Comparison of ENCODE assay signal across 8 cellular contexts in the genomic region with DNA sequence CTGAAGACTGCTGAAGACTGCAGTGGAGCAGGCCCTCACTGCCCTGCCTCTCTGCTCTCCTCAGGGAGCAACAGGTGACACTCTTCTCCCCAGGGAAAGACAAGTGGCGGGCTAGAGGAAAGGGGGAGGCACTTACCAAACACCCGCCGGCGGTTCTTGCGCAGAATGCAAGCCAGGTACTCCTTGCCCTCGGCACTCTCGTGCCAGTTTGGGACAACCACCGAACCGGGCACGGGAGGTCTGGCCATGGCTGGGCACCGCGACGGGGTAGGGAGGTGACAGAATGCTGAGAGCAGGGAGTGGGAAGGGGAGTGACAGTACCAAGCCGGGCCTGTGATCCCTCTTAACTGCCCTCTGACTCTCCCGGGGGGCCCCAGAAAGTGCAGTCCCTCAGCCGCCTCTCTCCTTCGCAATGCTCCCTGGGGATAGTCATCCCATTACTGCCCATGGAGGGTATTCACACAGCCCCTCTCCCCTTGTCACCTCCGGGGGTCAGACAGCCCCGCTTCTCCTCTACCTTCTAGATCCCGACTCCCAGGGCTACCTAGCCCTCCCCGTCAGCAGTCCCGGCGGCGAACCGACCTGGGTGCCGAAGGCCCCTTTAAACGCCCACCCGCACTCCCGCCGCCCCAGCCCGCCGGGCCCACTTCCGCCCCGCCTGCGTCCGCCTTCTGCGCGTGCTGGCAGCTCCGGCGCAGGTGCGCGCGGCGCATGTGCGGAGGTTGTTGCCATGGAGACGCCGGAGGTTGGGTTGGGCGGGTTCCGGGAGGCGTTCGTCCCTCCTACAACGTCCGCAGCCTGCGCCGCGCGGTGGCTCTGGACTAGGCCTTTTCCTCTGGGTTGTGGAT. TPM values are rescaled to one million over a fixed set of nuclear protein-coding genes. Genes with fewer than 3 reads are reported as not detected.
A peak's percentile ranks its signal among the peaks of the same experiment; 100 is the strongest.
DNase-seq lines count a peak whose midpoint lies in the region; TF ChIP-seq lines count a peak whose summit lies in the region.

A gene with protein sequence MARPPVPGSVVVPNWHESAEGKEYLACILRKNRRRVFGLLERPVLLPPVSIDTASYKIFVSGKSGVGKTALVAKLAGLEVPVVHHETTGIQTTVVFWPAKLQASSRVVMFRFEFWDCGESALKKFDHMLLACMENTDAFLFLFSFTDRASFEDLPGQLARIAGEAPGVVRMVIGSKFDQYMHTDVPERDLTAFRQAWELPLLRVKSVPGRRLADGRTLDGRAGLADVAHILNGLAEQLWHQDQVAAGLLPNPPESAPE (minus strand): TSS at position 689 of the 848 bp plus-strand sequence. CDS start 441 bp downstream, at position 248.

- H3K9me3 ChIP-seq in SK-N-MC (ENCODE audit: low read depth, low read length) (no peaks in the 10 kb centered on the region), thymus (ENCODE audit: control insufficient read depth) (no peaks in the 10 kb centered on the region)

- H3K4me1 Mint-ChIP-seq in HFFc6 (ENCODE audit: low read depth) (peaks cover 18% of the 10 kb centered on the region), glutamatergic neuron (ENCODE audit: low read depth, unreplicated experiment) (peaks cover 14% of the 10 kb centered on the region), osteocyte (ENCODE audit: unreplicated experiment) (peaks cover 19% of the 10 kb centered on the region)
- peaks cover 25% of the 10 kb centered on the region for H3K4me1 Mint-ChIP-seq in activated naive CD4-positive, alpha-beta T cell treated with anti-CD3 and anti-CD28 coated beads, Interleukin-2, amount 50 U/mL, for 24 hours

- H3K9me3 Mint-ChIP-seq in HFFc6 = no peaks in the 10 kb centered on the region
- no peaks in the 10 kb centered on the region for H3K9me3 Mint-ChIP-seq in activated naive CD4-positive, alpha-beta T cell treated with anti-CD3 and anti-CD28 coated beads, Interleukin-2, amount 50 U/mL, for 24 hours
- H3K9me3 Mint-ChIP-seq in glutamatergic neuron (ENCODE audit: unreplicated experiment) = peaks cover 5% of the 10 kb centered on the region
- no peaks in the 10 kb centered on the region for H3K9me3 Mint-ChIP-seq in osteocyte (ENCODE audit: unreplicated experiment)

- H3K36me3 ChIP-seq in SK-N-MC (ENCODE audit: insufficient read depth, low read length) (no peaks in the 10 kb centered on the region), thymus (ENCODE audit: control insufficient read depth, insufficient read depth) (peaks cover 4% of the 10 kb centered on the region)

- peak within 1 kb of the TSS; percentile 83 for H3K9ac ChIP-seq in SK-N-MC (ENCODE audit: insufficient read length)

- H3K27me3 Mint-ChIP-seq in HFFc6 (ENCODE audit: insufficient read depth) (peaks cover 2% of the 10 kb centered on the region; the same call in 1 of the 2 replicates), glutamatergic neuron (ENCODE audit: unreplicated experiment) (peaks cover 5% of the 10 kb centered on the region), osteocyte (ENCODE audit: unreplicated experiment) (no peaks in the 10 kb centered on the region)
- H3K27me3 Mint-ChIP-seq in activated naive CD4-positive, alpha-beta T cell treated with anti-CD3 and anti-CD28 coated beads, Interleukin-2, amount 50 U/mL, for 24 hours = no peaks in the 10 kb centered on the region

- TF ChIP-seq POLR2A in NB4 (IDR thresholded peaks at IDR 0.05; ENCODE audit: extremely low read depth, insufficient read length) = peak; percentile 66

- H3K27ac ChIP-seq in SK-N-MC (0 out of 2 replicates have a peak within 1 kb of the TSS, but pooled peaks have one; percentile 53), thymus (ENCODE audit: low read depth) (peak within 1 kb of the TSS; percentile 73)

- H3K36me3 Mint-ChIP-seq in HFFc6 (ENCODE audit: low read depth) = no peaks in the 10 kb centered on the region
- H3K36me3 Mint-ChIP-seq in activated naive CD4-positive, alpha-beta T cell treated with anti-CD3 and anti-CD28 coated beads, Interleukin-2, amount 50 U/mL, for 24 hours = no peaks in the 10 kb centered on the region
- H3K36me3 Mint-ChIP-seq in glutamatergic neuron (ENCODE audit: unreplicated experiment) = no peaks in the 10 kb centered on the region
- H3K36me3 Mint-ChIP-seq in osteocyte (ENCODE audit: unreplicated experiment) = peaks cover 2% of the 10 kb centered on the region

- TF ChIP-seq CTCF in HFFc6 (IDR thresholded peaks at IDR 0.05) = no peak
- TF ChIP-seq CTCF in NB4 (IDR thresholded peaks at IDR 0.05; ENCODE audit: low read depth, low read length) = no peak
- TF ChIP-seq CTCF in glutamatergic neuron (IDR thresholded peaks at IDR 0.05; ENCODE audit: partially characterized antibody, unreplicated experiment) = no peak
- no peak for TF ChIP-seq CTCF in osteocyte (IDR thresholded peaks at IDR 0.05)

- H3K4me3 Mint-ChIP-seq in HFFc6 (peak within 1 kb of the TSS; percentile 90), glutamatergic neuron (ENCODE audit: unreplicated experiment) (peak within 1 kb of the TSS; percentile 84), osteocyte (ENCODE audit: unreplicated experiment) (peak within 1 kb of the TSS; percentile 80)
- H3K4me3 Mint-ChIP-seq in activated naive CD4-positive, alpha-beta T cell treated with anti-CD3 and anti-CD28 coated beads, Interleukin-2, amount 50 U/mL, for 24 hours = peak within 1 kb of the TSS; percentile 93

- no peaks in the 10 kb centered on the region for H3K27me3 ChIP-seq in thymus (ENCODE audit: control insufficient read depth, insufficient read depth)

- peak; percentile 80 for DNase-seq in GF-D8 (lab: John Stamatoyannopoulos, UW)
- DNase-seq in HFFc6 = peak; percentile 91
- peak; percentile 93 for DNase-seq in NB4 (ENCODE audit: low read depth)
- no peak for DNase-seq in SK-N-MC (ENCODE audit: low read depth, low spot score)
- DNase-seq in glutamatergic neuron = peak; percentile 96
- peak; percentile 98 for DNase-seq in osteocyte (ENCODE audit: extremely low spot score, unreplicated experiment)

- peaks cover 6% of the 10 kb centered on the region for H3K4me1 ChIP-seq in thymus (ENCODE audit: control insufficient read depth, insufficient read depth, low read length)

- H3K27ac Mint-ChIP-seq in HFFc6 (peak within 1 kb of the TSS; percentile 99), glutamatergic neuron (ENCODE audit: unreplicated experiment) (peak within 1 kb of the TSS; percentile 84), osteocyte (ENCODE audit: unreplicated experiment) (peak within 1 kb of the TSS; percentile 88)
- peak within 1 kb of the TSS; percentile 93 for H3K27ac Mint-ChIP-seq in activated naive CD4-positive, alpha-beta T cell treated with anti-CD3 and anti-CD28 coated beads, Interleukin-2, amount 50 U/mL, for 24 hours

- WGBS in thymus = under 1% methylated on average over 57 of the region's 57 CpGs

- H3K4me3 ChIP-seq in NB4 (ENCODE audit: low read depth, low read length) = peak within 1 kb of the TSS; percentile 75
- H3K4me3 ChIP-seq in SK-N-MC = peak within 1 kb of the TSS; percentile 86
- H3K4me3 ChIP-seq in thymus (ENCODE audit: low read length) = peak within 1 kb of the TSS; percentile 51

RNA-seq across cellular contexts. Expression of the gene that starts here (rescaled TPM):
- total RNA-seq in HFFc6 (2021; fragmentation: NEBNext Ultra II Directional; extraction: Animal tissue kit (Norgen Biotek cat#: 25700)) = 10 to 100 TPM in 1 of 6 experiments, 1 to 10 TPM in 5; 6.5 to 11.8 (median 7.5) TPM
- total RNA-seq in glutamatergic neuron (ENCODE audit: unreplicated experiment) (3.5 TPM), osteocyte (10.3 and 11.8 TPM in 2 replicates)
- 4.0 TPM for polyA plus RNA-seq in thymus
